Comparison of ENCODE assay signal across 22 cellular contexts in the genomic region with DNA sequence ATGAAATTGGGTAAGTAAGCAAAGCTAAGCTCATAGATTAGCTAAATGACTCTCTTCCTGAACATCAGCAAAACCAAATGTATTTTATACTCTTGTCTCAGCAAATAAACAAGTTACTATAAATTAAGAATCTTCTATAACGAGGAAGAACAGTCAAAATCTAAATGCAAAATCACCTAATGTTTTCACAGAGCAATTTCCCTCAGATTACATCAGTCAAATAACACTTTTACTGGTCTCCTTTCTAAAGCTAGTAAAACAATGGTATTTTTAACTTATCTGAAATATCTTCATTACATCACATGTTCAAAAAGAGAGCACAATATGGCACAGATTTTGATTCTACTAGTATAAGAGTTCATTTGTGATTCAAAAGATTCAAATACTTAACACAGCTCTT. TPM values are rescaled to one million over a fixed set of nuclear protein-coding genes. Genes with fewer than 3 reads are reported as not detected.
A peak's percentile ranks its signal among the peaks of the same experiment; 100 is the strongest.
DNase-seq lines count a peak whose midpoint lies in the region; ATAC-seq, FAIRE-seq and TF ChIP-seq lines count a peak whose summit lies in the region.
"Had no signal": no experiment of that assay in that cellular context is flagged by ENCODE, and none has a peak within 500 bp of the region (broad histone marks: within the 10 kb centered on the region; RNA-seq: fewer than 3 reads in every experiment).

No MANE protein-coding gene starts in this region.

- TF ChIP-seq RAD21 in SK-N-SH (IDR thresholded peaks at IDR 0.05; ENCODE audit: low read length), result no peak
- no peak for TF ChIP-seq RAD21 in K562 (CRISPR knock-in tag; conservative IDR thresholded peaks at IDR 0.05 in 1 of 2, IDR thresholded peaks at IDR 0.05 in 1 of 2)

- H3K36me3 ChIP-seq in SK-N-SH (replicated peaks in 1 of 2; ENCODE audit: control insufficient read depth in 1 of 2, insufficient read depth in 2 of 2, low read length in 1 of 2) (peaks cover 5 to 24% of the 10 kb centered on the region in 2 experiments), K562 (ENCODE audit: control insufficient read depth, insufficient read depth, low read length) (peaks cover 6% of the 10 kb centered on the region; the same call in 1 of the 3 replicates)
- H3K36me3 ChIP-seq: HAP-1 had no signal

- peaks cover 32 to 35% of the 10 kb centered on the region in 2 donors for H3K36me3 Mint-ChIP-seq in stimulated activated naive B cell treated with anti-CD40 and anti-IgM and Interleukin-4, amounts not matched to agents 10 μg/mL and 1 μg/mL and 100 μg/mL, for 72 hours

- H3K4me1 Mint-ChIP-seq in stimulated activated naive B cell treated with anti-CD40 and anti-IgM and Interleukin-4, amounts not matched to agents 10 μg/mL and 1 μg/mL and 100 μg/mL, for 72 hours, result peaks cover 8 to 11% of the 10 kb centered on the region in 2 donors

- CTCF ChIA-PET in SK-N-SH (lab: Yijun Ruan, JAX), result interaction anchor here (1.0 to 1.3 kb wide), 2 partner anchors 9 to 273 kb away, joined by 3 to 4 read pairs; no protein-coding TSS in a partner anchor
- CTCF ChIA-PET in K562 (lab: Yijun Ruan, JAX; ENCODE audit: low intra/inter-chr PET ratio), result no interaction called here

- no peaks in the 10 kb centered on the region for H3F3A ChIP-seq in SK-N-SH (replicated peaks; ENCODE audit: insufficient read depth)

- no peak for TF ChIP-seq EP300 in SK-N-SH (IDR thresholded peaks at IDR 0.05; ENCODE audit: borderline replicate concordance in 1 of 2, low read depth in 1 of 2, low read length in 1 of 2)
- TF ChIP-seq EP300 in K562 (IDR thresholded peaks at IDR 0.05; ENCODE audit: low read length), result no peak

- H3K4me1 ChIP-seq in SK-N-SH (ENCODE audit: control insufficient read depth in 1 of 2, insufficient read depth in 2 of 2, low read depth in 1 of 2, low read length in 1 of 2) (peaks cover 0 to 16% of the 10 kb centered on the region in 2 experiments; a peak in 2 of 4 replicates), K562 (replicated peaks in 1 of 2; ENCODE audit: control insufficient read depth in 2 of 2, insufficient read depth in 2 of 2, low read length in 2 of 2) (no peaks in the 10 kb centered on the region)
- H3K4me1 ChIP-seq: A549, HAP-1 had no signal

- no peaks in the 10 kb centered on the region for H3K9me2 ChIP-seq in SK-N-SH

- H3K79me2 ChIP-seq in SK-N-SH (ENCODE audit: insufficient read depth), result 0 out of 2 replicates have a peak, but pooled peaks cover 3% of the 10 kb centered on the region
- H3K79me2 ChIP-seq in K562 (ENCODE audit: control insufficient read depth, insufficient read depth, low read length), result no peaks in the 10 kb centered on the region

- no peaks in the 10 kb centered on the region for H3K27me3 ChIP-seq in SK-N-SH (ENCODE audit: insufficient read depth)
- H3K27me3 ChIP-seq in K562 (ENCODE audit: control insufficient read depth in 2 of 2, insufficient read depth in 2 of 2, low read length in 2 of 2), result no peaks in the 10 kb centered on the region

- in situ Hi-C loops in K562 (cut with MboI), result loop anchor here (10.0 kb wide), 1 partner anchor 421 kb away; no protein-coding TSS in a partner anchor

- no peaks in the 10 kb centered on the region for H3K27me3 Mint-ChIP-seq in stimulated activated naive B cell treated with anti-CD40 and anti-IgM and Interleukin-4, amounts not matched to agents 10 μg/mL and 1 μg/mL and 100 μg/mL, for 72 hours
- H3K27me3 Mint-ChIP-seq: CD4-positive, alpha-beta T cell had no signal

- no peak for FAIRE-seq in K562 (lab: Jason Lieb, UNC)
- FAIRE-seq: A549, GM12878, HTR-8/SVneo had no signal

- TF ChIP-seq CTCF in SK-N-SH (IDR thresholded peaks at IDR 0.05) (no peak), K562 (IDR thresholded peaks at IDR 0.05 in 2 of 3, conservative IDR thresholded peaks at IDR 0.05 in 1 of 3; ENCODE audit: insufficient read depth in 2 of 3, low read depth in 1 of 3, low read length in 3 of 3) (no peak)

- intact Hi-C loops in K562 (cut with micrococcal nuclease), result no loop called here

- H3K9me3 Mint-ChIP-seq in stimulated activated naive B cell treated with anti-CD40 and anti-IgM and Interleukin-4, amounts not matched to agents 10 μg/mL and 1 μg/mL and 100 μg/mL, for 72 hours, result no peaks in the 10 kb centered on the region
- H3K9me3 Mint-ChIP-seq: CD4-positive, alpha-beta T cell had no signal

- no TSS peak for BruUV-seq in K562 (replicated peaks; lab: Mats Ljungman, UMichigan)

- H3K4me3 ChIP-seq in SK-N-SH (ENCODE audit: low read depth in 2 of 2, low read length in 1 of 2) (no peak overlapping the region), K562 (no peak overlapping the region)
- H3K4me3 ChIP-seq: A549, GM12878, GM23248, HAP-1 had no signal

- ATAC-seq in SK-N-SH treated with all-trans-retinoic acid at 6 μM for 48 hours, result no peak
- ATAC-seq in K562, result no peak
- no peak for ATAC-seq in stimulated activated naive B cell treated with anti-CD40 and anti-IgM and Interleukin-4, amounts not matched to agents 10 μg/mL and 1 μg/mL and 100 μg/mL, for 72 hours (replicated peaks)
- ATAC-seq: A549, GM12878 had no signal

- no peak overlapping the region for H3K4me2 ChIP-seq in SK-N-SH
- no peak overlapping the region for H3K4me2 ChIP-seq in K562 (ENCODE audit: insufficient read depth, low read length)
- H3K4me2 ChIP-seq: A549 had no signal

- H3K27ac ChIP-seq in SK-N-SH (ENCODE audit: low read depth in 2 of 2, low read length in 1 of 2) (peak overlapping the region in 1 of 2 experiments; percentile 23; a peak in 1 of 4 replicates), K562 (ENCODE audit: extremely low read depth, low read depth, low read length) (no peak overlapping the region)
- H3K27ac ChIP-seq: 22Rv1, A549, C4-2B, GM23248 had no signal

- WGBS in SK-N-SH (ENCODE audit: low lambda C conversion rate), result 92% methylated on average over 1 of the region's 1 CpG
- 78% methylated on average over 1 of the region's 1 CpG for WGBS in K562 (ENCODE audit: insufficient coverage, low coverage, missing lambda C conversion rate)

- no peak for TF ChIP-seq POLR2A in K562 (conservative IDR thresholded peaks at IDR 0.05)

- H3K9me3 ChIP-seq in SK-N-SH, result no peaks in the 10 kb centered on the region
- H3K9me3 ChIP-seq in K562 (replicated peaks; ENCODE audit: control insufficient read depth, insufficient read depth, low read depth, low read length), result no peaks in the 10 kb centered on the region
- H3K9me3 ChIP-seq: A549, HAP-1 had no signal

- no peak overlapping the region for H3K27ac Mint-ChIP-seq in stimulated activated naive B cell treated with anti-CD40 and anti-IgM and Interleukin-4, amounts not matched to agents 10 μg/mL and 1 μg/mL and 100 μg/mL, for 72 hours
- H3K27ac Mint-ChIP-seq: CD4-positive, alpha-beta T cell had no signal

- H2AFZ ChIP-seq in SK-N-SH (ENCODE audit: low read depth), result no peak overlapping the region
- no peak overlapping the region for H2AFZ ChIP-seq in K562 (ENCODE audit: low read depth, low read length)
- H2AFZ ChIP-seq: GM23248 had no signal

- H4K20me1 ChIP-seq in SK-N-SH (ENCODE audit: insufficient read depth) (no peaks in the 10 kb centered on the region), K562 (replicated peaks; ENCODE audit: control insufficient read depth, insufficient read depth, low read length) (no peaks in the 10 kb centered on the region)

- H3K9ac ChIP-seq in SK-N-SH (no peak overlapping the region), K562 (ENCODE audit: insufficient read depth in 1 of 2, low read depth in 2 of 2, low read length in 2 of 2) (no peak overlapping the region)
- H3K9ac ChIP-seq: GM23248 had no signal

- POLR2A ChIA-PET in SK-N-SH (lab: Yijun Ruan, JAX), result no interaction called here
- POLR2A ChIA-PET in K562 (lab: Yijun Ruan, JAX), result no interaction called here

- no peak for DNase-seq in SK-N-SH
- DNase-seq in K562 (ENCODE audit: extremely low read depth in 1 of 4, low spot score in 3 of 4), result no peak
- DNase-seq in fibroblast of peridontal ligament (ENCODE audit: extremely low read depth), result peak; percentile 30
- DNase-seq in cerebellum (ENCODE audit: low spot score), result no peak
- DNase-seq in hypothalamus (lab: John Stamatoyannopoulos, UW), result no peak
- DNase-seq in stimulated activated naive B cell treated with anti-CD40 and anti-IgM and Interleukin-4, amounts not matched to agents 10 μg/mL and 1 μg/mL and 100 μg/mL, for 72 hours, result no peak
- DNase-seq: AML-193; CD4-positive, alpha-beta T cell; DMS153; DMS79; GM23248; IMR-90 had no signal

- H3K4me3 Mint-ChIP-seq in stimulated activated naive B cell treated with anti-CD40 and anti-IgM and Interleukin-4, amounts not matched to agents 10 μg/mL and 1 μg/mL and 100 μg/mL, for 72 hours, result no peak overlapping the region
- H3K4me3 Mint-ChIP-seq: CD4-positive, alpha-beta T cell had no signal

- H3K9me1 ChIP-seq in K562 (ENCODE audit: control insufficient read depth, insufficient read depth, low read length), result no peaks in the 10 kb centered on the region

TF ChIP-seq in SK-N-SH treated with all-trans-retinoic acid at 6 μM for 48 hours, 23 proteins besides CTCF, POLR2A, EP300 and RAD21 (continues in another document):
- no peak for TF ChIP-seq GLIS3 (CRISPR knock-in tag; IDR thresholded peaks at IDR 0.05)

TF ChIP-seq in SK-N-SH, 30 proteins besides CTCF, POLR2A, EP300 and RAD21 (continues in another document):
- no peak for TF ChIP-seq JUND (IDR thresholded peaks at IDR 0.05)
- no peak for TF ChIP-seq MEF2A (IDR thresholded peaks at IDR 0.05; ENCODE audit: borderline replicate concordance, low read depth)

TF ChIP-seq in K562, 482 proteins besides CTCF, POLR2A, EP300 and RAD21 (continues in another document):
- TF ChIP-seq MCM3 (IDR thresholded peaks at IDR 0.05), result no peak
- peak in 1 of 2 experiments; percentile 11; a peak in 1 of 4 replicates for TF ChIP-seq NONO (IDR thresholded peaks at IDR 0.05; ENCODE audit: low read depth in 2 of 2, low read length in 1 of 2)

RNA-seq across cellular contexts. Expression of gene GPR22, which starts 16.5 kb away (rescaled TPM):
- polyA plus RNA-seq in SK-N-SH (2012; rRNA removed) (0.03 and 0.23 TPM in 2 replicates), K562 (2011; rRNA removed) (not detected in 2 replicates), K562 (2014; fragmentation: Illumina TruSeq; extraction: Trizol) (not detected in 2 replicates), K562 (2014; fragmentation: Nextera tagmentation; extraction: Ambion mirVana) (under 1 TPM; 0.07 to 0.20 TPM), K562 (2014; rRNA removed) (not detected in 2 replicates)
- polyA plus RNA-seq in SK-N-SH (2012; cell fraction: cytosol; rRNA removed), result 0.12 TPM in 2 replicates
- not detected in 2 replicates for polyA plus RNA-seq in SK-N-SH (2012; cell fraction: nucleus; rRNA removed)
- 0.33 TPM in 1 of 2 replicates, not detected in the other for total RNA-seq in K562 (2011; cell fraction: chromatin; rRNA removed; ENCODE audit: low replicate concordance)
- not detected in 2 replicates for total RNA-seq in K562 (2011; cell fraction: nucleolus; rRNA removed)
- not detected in 2 replicates for total RNA-seq in K562 (2011; cell fraction: nucleoplasm; rRNA removed)
- total RNA-seq in K562 (2014; rRNA removed) (not detected in 2 replicates), K562 (2014; rRNA removed; fragmentation: Illumina TruSeq; extraction: Trizol) (not detected in 2 replicates), K562 (2015; rRNA removed; fragmentation: Illumina TruSeq; extraction: Trizol) (not detected in 2 replicates), K562 (2021) (not detected in 2 replicates), cerebellum (6.9 TPM)
- polyA plus RNA-seq in K562 (2011; cell fraction: cytosol; rRNA removed), result not detected in 2 replicates
- polyA plus RNA-seq in K562 (2011; cell fraction: nucleus; rRNA removed), result not detected in 2 replicates
- 0.11 TPM in 1 of 2 replicates, not detected in the other for polyA plus RNA-seq in K562 (2012)
- polyA minus RNA-seq in K562 (2011; rRNA and poly(A)+ RNA removed), result not detected in 2 replicates
- polyA minus RNA-seq in K562 (2011; cell fraction: cytosol; rRNA and poly(A)+ RNA removed), result not detected in 2 replicates
- 0.11 and 0.27 TPM in 2 replicates for polyA minus RNA-seq in K562 (2011; cell fraction: nucleus; rRNA and poly(A)+ RNA removed)
- total RNA-seq: CD4-positive, alpha-beta T cell; Daoy; GM12878; GM23248; H4; IMR-90 had no signal
- polyA plus RNA-seq: A549, BJ, IMR-90 had no signal
